7 cellular contexts compared by ENCODE assay signal in the genomic region with DNA sequence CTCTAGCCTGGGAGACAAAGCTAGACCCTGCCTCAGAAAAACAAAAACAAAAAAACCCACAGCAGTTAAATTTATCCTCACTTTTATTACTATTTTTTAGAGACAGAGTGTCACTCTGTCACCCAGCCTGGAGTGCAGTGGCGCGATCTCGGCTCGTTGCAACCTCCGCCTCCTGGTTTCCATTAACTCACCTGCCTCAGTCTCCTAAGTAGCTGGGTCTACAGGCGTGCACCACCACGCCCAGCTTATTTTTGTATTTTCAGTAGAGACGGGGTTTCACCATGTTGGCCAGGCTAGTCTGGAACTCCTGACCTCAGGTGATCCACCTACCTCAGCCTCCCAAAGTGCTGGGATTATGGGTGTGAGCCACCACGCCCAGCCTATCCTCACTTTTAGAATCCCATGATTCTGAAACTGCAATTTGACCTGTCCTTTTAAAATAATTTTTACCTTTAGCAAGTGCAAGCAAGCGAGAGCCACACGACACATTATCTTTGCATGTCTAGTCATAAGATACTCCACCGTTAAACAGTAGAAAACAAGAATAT. TPM values are rescaled to one million over a fixed set of nuclear protein-coding genes. Genes with fewer than 3 reads are reported as not detected.
DNase-seq lines count a peak whose midpoint lies in the region; ATAC-seq, FAIRE-seq and TF ChIP-seq lines count a peak whose summit lies in the region.
"Not testable (repeated sequence)": the region's sequence is repeated elsewhere in the genome, so short reads cannot be mapped to it uniquely, and the experiment has no call there.

No MANE protein-coding gene starts in this region.

- not testable (repeated sequence) for H4K8ac ChIP-seq in H1 (ENCODE audit: extremely low read depth, insufficient read depth, low read length)

- not testable (repeated sequence) for TF ChIP-seq RAD21 in H1 (IDR thresholded peaks at IDR 0.05 in 1 of 2, conservative IDR thresholded peaks at IDR 0.05 in 1 of 2; ENCODE audit: low read depth in 2 of 2, low read length in 2 of 2)

- not testable (repeated sequence) for TF ChIP-seq CTCF in DOHH2 (IDR thresholded peaks at IDR 0.05; ENCODE audit: low read depth, low read length, poor library complexity, severe bottlenecking); VCaP (conservative IDR thresholded peaks at IDR 0.05); H1 (IDR thresholded peaks at IDR 0.05; ENCODE audit: control extremely low read depth in 1 of 3, insufficient read depth in 1 of 3, low read depth in 1 of 3, low read length in 3 of 3); neutrophil (IDR thresholded peaks at IDR 0.05)

- not testable (repeated sequence) for DNase-seq in Karpas-422; activated naive CD4-positive, alpha-beta T cell treated with anti-CD3 and anti-CD28 coated beads, Interleukin-2, amount 50 U/mL, for 72 hours (ENCODE audit: low spot score in 2 of 2); H1 (ENCODE audit: low read depth in 1 of 2, low spot score in 2 of 2); immature natural killer cell

- peak overlapping the region; percentile 92 for H3K4me3 ChIP-seq in DOHH2 (ENCODE audit: low read length)
- peak overlapping the region; percentile 73 for H3K4me3 ChIP-seq in Karpas-422 (ENCODE audit: low read length)
- peak overlapping the region in 2 of 4 experiments; percentile 98 to 100; a peak in 4 of 8 replicates for H3K4me3 ChIP-seq in H1 (ENCODE audit: extremely low read depth in 1 of 4, insufficient read depth in 2 of 4, low read depth in 3 of 4, low read length in 4 of 4)
- peak overlapping the region in 1 of 2 experiments; percentile 16 for H3K4me3 ChIP-seq in neutrophil (ENCODE audit: low read depth in 1 of 2, low read length in 1 of 2)

- not testable (repeated sequence) for TF ChIP-seq POLR2A in H1 (IDR thresholded peaks at IDR 0.05; ENCODE audit: control extremely low read depth in 1 of 2, low read depth in 2 of 2, low read length in 2 of 2)

- not testable (repeated sequence) for H3K79me1 ChIP-seq in H1 (ENCODE audit: low read depth, low read length)

- not testable (repeated sequence) for H3K23me2 ChIP-seq in H1 (ENCODE audit: low read depth, low read length)

- not testable (repeated sequence) for H2AK5ac ChIP-seq in H1 (ENCODE audit: low read depth, low read length)

- FAIRE-seq in H1 (lab: Jason Lieb, UNC) = not testable (repeated sequence)

- not testable (repeated sequence) for H3K9me3 ChIP-seq in DOHH2 (ENCODE audit: control insufficient read depth, insufficient read depth, low read length); Karpas-422 (ENCODE audit: low read length); H1 (ENCODE audit: insufficient read depth in 2 of 2, low read depth in 1 of 2, low read length in 1 of 2); neutrophil

- H3K14ac ChIP-seq in H1 (ENCODE audit: insufficient read length) = not testable (repeated sequence)

- H3K27me3 ChIP-seq in DOHH2 (ENCODE audit: control insufficient read depth, low read length); Karpas-422 (ENCODE audit: low read length); H1 (replicated peaks in 1 of 4; ENCODE audit: control insufficient read depth in 3 of 4, extremely low read depth in 1 of 4, insufficient read depth in 3 of 4, low read length in 3 of 4); neutrophil: not testable (repeated sequence)

- ATAC-seq in activated naive CD4-positive, alpha-beta T cell treated with anti-CD3 and anti-CD28 coated beads, Interleukin-2, amount 50 U/mL, for 72 hours = not testable (repeated sequence)

- H3F3A ChIP-seq in DOHH2 (ENCODE audit: control insufficient read depth, insufficient read depth) = not testable (repeated sequence)

- not testable (repeated sequence) for H2BK12ac ChIP-seq in H1 (ENCODE audit: low read depth, low read length)

- not testable (repeated sequence) for H4K91ac ChIP-seq in H1 (replicated peaks; ENCODE audit: insufficient read length, low read length)

- H3K4me1 Mint-ChIP-seq in immature natural killer cell = peaks cover 33 to 43% of the 10 kb centered on the region in 2 donors

- not testable (repeated sequence) for H3K23ac ChIP-seq in H1 (ENCODE audit: insufficient read length)

- H3K36me3 Mint-ChIP-seq in activated naive CD4-positive, alpha-beta T cell treated with anti-CD3 and anti-CD28 coated beads, Interleukin-2, amount 50 U/mL, for 72 hours = peaks cover 23 to 35% of the 10 kb centered on the region in 2 donors
- not testable (repeated sequence) for H3K36me3 Mint-ChIP-seq in immature natural killer cell

- H3K27ac Mint-ChIP-seq in activated naive CD4-positive, alpha-beta T cell treated with anti-CD3 and anti-CD28 coated beads, Interleukin-2, amount 50 U/mL, for 72 hours = peak overlapping the region; percentile 87 to 96
- H3K27ac Mint-ChIP-seq in immature natural killer cell = peak overlapping the region; percentile 93 to 98 (median 96)

- CTCF ChIA-PET in H1 (lab: Charles Lee; ENCODE audit: partially characterized antibody) = interaction anchor here (0.6 to 2.6 kb wide), 8 partner anchors 11 to 148 kb away, joined by 3 to 10 read pairs (median 4); no protein-coding TSS in a partner anchor

- peak overlapping the region; percentile 88 to 96 (median 93) for H3K4me3 Mint-ChIP-seq in immature natural killer cell

- H3K79me2 ChIP-seq in DOHH2 (ENCODE audit: control insufficient read depth, low read length) (peaks cover 91% of the 10 kb centered on the region), Karpas-422 (ENCODE audit: low read length) (peaks cover 85% of the 10 kb centered on the region), H1 (ENCODE audit: control insufficient read depth in 1 of 2, insufficient read depth in 2 of 2, low read length in 2 of 2) (peaks cover 51 to 84% of the 10 kb centered on the region in 2 experiments)

- 94% methylated on average over 12 of the region's 12 CpGs; no CpG with 5 or more reads in 1 of the 2 experiments for WGBS in H1 (ENCODE audit: extremely low coverage in 1 of 2, insufficient coverage in 1 of 2, insufficient read length in 1 of 2, insufficient replicate concordance in 2 of 2, low coverage in 1 of 2, low lambda C conversion rate in 2 of 2, missing lambda C conversion rate in 1 of 2), 2 experiments

- POLR2A ChIA-PET in H1 (lab: Charles Lee; ENCODE audit: partially characterized antibody) = interaction anchor here (0.9 to 7.4 kb wide), 8 partner anchors 10 to 89 kb away, joined by 3 to 90 read pairs (median 4); no protein-coding TSS in a partner anchor

- not testable (repeated sequence) for H2BK20ac ChIP-seq in H1 (ENCODE audit: low read length)

- not testable (repeated sequence) for H3K27ac ChIP-seq in DOHH2 (ENCODE audit: low read depth, low read length); Karpas-422 (ENCODE audit: low read length); H1 (ENCODE audit: low read depth, low read length)
- H3K27ac ChIP-seq in VCaP (peak overlapping the region; percentile 97; the same call in 1 of the 2 replicates), neutrophil (peak overlapping the region; percentile 99)

- peak overlapping the region; percentile 99 for H3K9ac ChIP-seq in Karpas-422 (ENCODE audit: low read length)
- not testable (repeated sequence) for H3K9ac ChIP-seq in H1 (replicated peaks in 1 of 4; ENCODE audit: extremely low read depth in 1 of 4, low read depth in 3 of 4, low read length in 3 of 4)

- not testable (repeated sequence) for H3K56ac ChIP-seq in H1 (replicated peaks; ENCODE audit: insufficient read length, low read depth, low read length)

- not testable (repeated sequence) for H3K9me2 ChIP-seq in DOHH2 (replicated peaks; ENCODE audit: control insufficient read depth, low read length); Karpas-422 (replicated peaks; ENCODE audit: insufficient read depth, low read length)

- H4K20me1 ChIP-seq in DOHH2 (ENCODE audit: control insufficient read depth, insufficient read depth, low read depth, low read length) (peaks cover 26% of the 10 kb centered on the region; the same call in 1 of the 2 replicates), Karpas-422 (ENCODE audit: insufficient read depth, low read depth, low read length) (peaks cover 51% of the 10 kb centered on the region), H1 (replicated peaks in 1 of 2; ENCODE audit: control insufficient read depth in 1 of 2, insufficient read depth in 2 of 2, low read length in 2 of 2) (peaks cover 16 to 25% of the 10 kb centered on the region in 2 experiments)

- not testable (repeated sequence) for H3K18ac ChIP-seq in H1 (ENCODE audit: extremely low read depth, low read length)

- H3K4me1 ChIP-seq in DOHH2 (ENCODE audit: control insufficient read depth, low read length) (peaks cover 22% of the 10 kb centered on the region), Karpas-422 (ENCODE audit: low read length) (peaks cover 19% of the 10 kb centered on the region), H1 (replicated peaks in 1 of 4; ENCODE audit: control insufficient read depth in 3 of 4, insufficient read depth in 4 of 4, low read length in 3 of 4) (peaks cover 0 to 12% (median 4%) of the 10 kb centered on the region in 4 experiments; a peak in 3 of 7 replicates), neutrophil (ENCODE audit: control insufficient read depth in 1 of 2, insufficient read depth in 1 of 2, low read depth in 1 of 2, low read length in 1 of 2) (peaks cover 26 to 32% of the 10 kb centered on the region in 2 experiments)

- not testable (repeated sequence) for H2BK120ac ChIP-seq in H1 (replicated peaks; ENCODE audit: low read depth, low read length)

- not testable (repeated sequence) for H3K4ac ChIP-seq in H1 (replicated peaks; ENCODE audit: insufficient read length, low read depth, low read length)

- H3K36me3 ChIP-seq in DOHH2 (ENCODE audit: control insufficient read depth, low read length) (peaks cover 74% of the 10 kb centered on the region), Karpas-422 (ENCODE audit: insufficient read depth, low read length) (peaks cover 12% of the 10 kb centered on the region; the same call in 1 of the 2 replicates)
- H3K36me3 ChIP-seq in H1 (ENCODE audit: control insufficient read depth in 2 of 4, insufficient read depth in 4 of 4, low read length in 3 of 4); neutrophil: not testable (repeated sequence)

- peaks cover 6 to 26% (median 10%) of the 10 kb centered on the region in 3 donors for H3K27me3 Mint-ChIP-seq in immature natural killer cell (ENCODE audit: low read depth in 3 of 3)

- H2BK15ac ChIP-seq in H1 (ENCODE audit: low read length) = not testable (repeated sequence)

- H2BK5ac ChIP-seq in H1 (ENCODE audit: low read depth, low read length) = not testable (repeated sequence)

- not testable (repeated sequence) for H2AFZ ChIP-seq in Karpas-422 (ENCODE audit: low read length); H1 (ENCODE audit: low read length)

- H3K9me3 Mint-ChIP-seq in activated naive CD4-positive, alpha-beta T cell treated with anti-CD3 and anti-CD28 coated beads, Interleukin-2, amount 50 U/mL, for 72 hours; immature natural killer cell: not testable (repeated sequence)

- H3K4me2 ChIP-seq in DOHH2 (ENCODE audit: low read length) = peak overlapping the region; percentile 92
- peak overlapping the region; percentile 93 for H3K4me2 ChIP-seq in Karpas-422 (ENCODE audit: low read depth, low read length, poor library complexity, severe bottlenecking)
- peak overlapping the region; percentile 68 to 71; a peak in 3 of 4 replicates for H3K4me2 ChIP-seq in H1 (ENCODE audit: insufficient read depth in 1 of 2, low read depth in 2 of 2, low read length in 2 of 2)

- not testable (repeated sequence) for H4K5ac ChIP-seq in H1 (ENCODE audit: insufficient read length, low read depth, low read length)

- not testable (repeated sequence) for TF ChIP-seq EP300 in H1 (IDR thresholded peaks at IDR 0.05; ENCODE audit: borderline replicate concordance in 1 of 2, low read depth in 2 of 2, low read length in 2 of 2)

RNA-seq across cellular contexts. Expression of a gene that starts 2.6 kb away (rescaled TPM):
- total RNA-seq in Karpas-422 (2014; rRNA removed; shearing (Covaris generic); ENCODE audit: low replicate concordance) = 95.9 and 115 TPM in 2 replicates
- total RNA-seq in activated naive CD4-positive, alpha-beta T cell treated with anti-CD3 and anti-CD28 coated beads, Interleukin-2, amount 50 U/mL, for 72 hours = 100 to 1,000 TPM in 1 of 2 donors, 10 to 100 TPM in 1; 87.8 to 120 TPM
- total RNA-seq in H1 (2021; fragmentation: NEBNext Ultra II Directional; extraction: Animal tissue kit (Norgen Biotek cat#: 25700)) = 106 and 119 TPM in 2 replicates
- 26.4 and 27.0 TPM in 2 replicates for polyA plus RNA-seq in H1 (2011; rRNA removed)
- polyA plus RNA-seq in H1 (2011; cell fraction: cytosol; rRNA removed) = 40.1 TPM
- polyA plus RNA-seq in H1 (2011; cell fraction: nucleus; rRNA removed) = 32.3 TPM
- polyA plus RNA-seq in H1 (2012, experiment 1 of 2) = 46.8 to 85.4 TPM (median 55.0 TPM) in 4 replicates
- 12.3 TPM for polyA plus RNA-seq in H1 (2012, experiment 2 of 2)
- 140 TPM for polyA plus RNA-seq in H1 (2013, experiment 1 of 2)
- polyA plus RNA-seq in H1 (2013, experiment 2 of 2) = 143 TPM
- polyA minus RNA-seq in H1 (2011; rRNA and poly(A)+ RNA removed) = 36.6 and 40.1 TPM in 2 replicates
- polyA minus RNA-seq in H1 (2011; cell fraction: cytosol; rRNA and poly(A)+ RNA removed) = 36.2 TPM
- 40.7 TPM for polyA minus RNA-seq in H1 (2011; cell fraction: nucleus; rRNA and poly(A)+ RNA removed)
- polyA plus RNA-seq in immature natural killer cell = 10 to 100 TPM; 12.9 to 23.6 (median 15.9) TPM
